Comparison of ENCODE assay signal across 1 cellular context in the genomic region with DNA sequence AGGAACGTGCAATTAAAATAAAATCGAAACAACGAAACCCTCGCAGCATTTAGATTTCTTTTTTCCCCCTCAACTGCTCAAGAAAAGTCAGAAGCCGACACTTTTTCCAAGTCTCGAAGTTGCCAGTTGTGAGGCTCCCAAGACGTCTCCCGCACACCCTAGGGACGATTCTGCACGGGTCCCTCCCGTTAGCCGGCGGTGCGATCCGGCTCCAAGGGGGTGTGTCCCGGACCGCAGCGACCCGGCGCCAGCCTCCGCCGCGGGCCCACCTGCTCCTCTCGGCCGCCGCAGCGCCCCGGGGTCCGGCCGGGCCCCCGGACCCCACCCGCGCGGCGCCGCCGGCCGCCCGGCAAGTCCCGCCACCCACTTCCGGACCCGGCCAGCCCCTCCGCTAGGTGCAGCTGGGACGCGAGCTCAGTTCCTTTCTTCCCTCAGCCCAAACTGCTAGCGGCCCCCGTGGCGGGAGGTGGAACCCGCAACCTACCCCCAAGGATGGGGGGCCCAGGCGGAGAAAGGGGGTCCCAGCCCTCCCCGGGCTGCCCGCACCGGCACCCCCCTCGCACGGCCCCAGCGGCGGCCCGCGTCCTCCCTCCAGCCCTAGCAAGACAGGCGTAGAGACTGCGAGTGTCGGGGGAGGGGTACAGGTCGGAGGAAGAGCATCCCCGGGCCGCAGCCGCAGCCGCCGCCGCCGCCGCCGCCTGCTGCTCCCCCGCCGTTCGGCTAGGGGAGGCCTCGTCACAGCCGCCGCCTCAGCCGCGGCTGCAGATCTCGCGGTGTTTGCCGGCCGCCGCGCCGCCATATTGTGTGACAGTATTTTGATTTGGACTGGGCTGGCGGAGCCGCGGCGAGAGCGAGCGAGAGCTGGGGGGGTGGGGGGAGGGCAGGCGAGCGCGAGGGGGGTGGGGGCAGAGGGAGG.
TF ChIP-seq lines count a peak whose summit lies in the region.

No MANE protein-coding gene starts in this region.

TF ChIP-seq in HepG2, 621 proteins besides CTCF, POLR2A, EP300 and RAD21 (continued from another document and continues in another):
- TF ChIP-seq NFATC3 (CRISPR knock-in tag; IDR thresholded peaks at IDR 0.05) (0 out of 2 replicates have a peak, but pooled peaks have one; percentile 28), NR2C2 (CRISPR knock-in tag; IDR thresholded peaks at IDR 0.05; ENCODE audit: borderline replicate concordance) (peak; percentile 48; the same call in 1 of the 2 replicates), PAX8 (CRISPR knock-in tag; IDR thresholded peaks at IDR 0.05; ENCODE audit: borderline replicate concordance) (0 out of 2 replicates have a peak, but pooled peaks have one; percentile 62), JUN (CRISPR knock-in tag; IDR thresholded peaks at IDR 0.05) (no peak), MEIS1 (CRISPR knock-in tag; IDR thresholded peaks at IDR 0.05; ENCODE audit: borderline replicate concordance) (peak; percentile 46; the same call in 1 of the 2 replicates), MXI1 (IDR thresholded peaks at IDR 0.05; ENCODE audit: borderline replicate concordance, low read depth, low read length) (peak; percentile 43; the same call in 1 of the 3 replicates), ZFP37 (CRISPR knock-in tag; IDR thresholded peaks at IDR 0.05; ENCODE audit: borderline replicate concordance) (no peak), ZNF230 (CRISPR knock-in tag; IDR thresholded peaks at IDR 0.05) (no peak), ZNF550 (CRISPR knock-in tag; IDR thresholded peaks at IDR 0.05; ENCODE audit: borderline replicate concordance) (peak; percentile 63; the same call in 1 of the 2 replicates), TAF1 (CRISPR knock-in tag; IDR thresholded peaks at IDR 0.05) (peak; percentile 81), U2AF2 (IDR thresholded peaks at IDR 0.05; ENCODE audit: low read depth, low read length) (no peak), ZNF772 (CRISPR knock-in tag; IDR thresholded peaks at IDR 0.05) (peak; percentile 57; the same call in 1 of the 2 replicates), RELA (CRISPR knock-in tag; IDR thresholded peaks at IDR 0.05) (0 out of 2 replicates have a peak, but pooled peaks have one; percentile 17), ZNF143 (CRISPR knock-in tag; IDR thresholded peaks at IDR 0.05) (no peak), ATM (IDR thresholded peaks at IDR 0.05; ENCODE audit: borderline replicate concordance) (no peak), HOXA3 (CRISPR knock-in tag; IDR thresholded peaks at IDR 0.05) (peak; percentile 95), TGIF2 (CRISPR knock-in tag; IDR thresholded peaks at IDR 0.05) (peak; percentile 10; the same call in 1 of the 2 replicates), ZNF235 (CRISPR knock-in tag; IDR thresholded peaks at IDR 0.05; ENCODE audit: borderline replicate concordance) (peak; percentile 98; the same call in 1 of the 2 replicates), ZNF468 (CRISPR knock-in tag; IDR thresholded peaks at IDR 0.05) (peak; percentile 77; the same call in 1 of the 2 replicates), HNF4G (IDR thresholded peaks at IDR 0.05; ENCODE audit: borderline replicate concordance, low read depth, low read length) (no peak), HNF4G (CRISPR knock-in tag; IDR thresholded peaks at IDR 0.05; ENCODE audit: borderline replicate concordance, low read depth) (0 out of 2 replicates have a peak, but pooled peaks have one; percentile 13), SMAD1 (CRISPR knock-in tag; IDR thresholded peaks at IDR 0.05; ENCODE audit: borderline replicate concordance, low read depth) (0 out of 2 replicates have a peak, but pooled peaks have one; percentile 23), ZNF672 (CRISPR knock-in tag; IDR thresholded peaks at IDR 0.05) (0 out of 2 replicates have a peak, but pooled peaks have one; percentile 60), ZBTB42 (CRISPR knock-in tag; IDR thresholded peaks at IDR 0.05) (peak; percentile 86), ZNF563 (CRISPR knock-in tag; IDR thresholded peaks at IDR 0.05) (peak; percentile 67; the same call in 1 of the 2 replicates), ARNTL (CRISPR knock-in tag; IDR thresholded peaks at IDR 0.05) (peak; percentile 76; the same call in 1 of the 2 replicates), ZNF747 (CRISPR knock-in tag; IDR thresholded peaks at IDR 0.05; ENCODE audit: borderline replicate concordance) (no peak), MED8 (CRISPR knock-in tag; IDR thresholded peaks at IDR 0.05; ENCODE audit: insufficient replicate concordance) (peak; percentile 76), HNRNPUL1 (IDR thresholded peaks at IDR 0.05; ENCODE audit: low read depth, low read length) (no peak), YEATS4 (CRISPR knock-in tag; IDR thresholded peaks at IDR 0.05; ENCODE audit: borderline replicate concordance) (peak; percentile 79), ZFP41 (CRISPR knock-in tag; IDR thresholded peaks at IDR 0.05; ENCODE audit: borderline replicate concordance) (peak; percentile 25; the same call in 1 of the 2 replicates), TMF1 (CRISPR knock-in tag; IDR thresholded peaks at IDR 0.05; ENCODE audit: low read depth) (0 out of 2 replicates have a peak, but pooled peaks have one; percentile 53), ZNF446 (CRISPR knock-in tag; IDR thresholded peaks at IDR 0.05) (0 out of 2 replicates have a peak, but pooled peaks have one; percentile 50), ZNF724P (CRISPR knock-in tag; IDR thresholded peaks at IDR 0.05; ENCODE audit: borderline replicate concordance) (peak; percentile 67; the same call in 1 of the 2 replicates), ZNF547 (CRISPR knock-in tag; IDR thresholded peaks at IDR 0.05) (peak; percentile 87)
- TF ChIP-seq, protein P1, sequence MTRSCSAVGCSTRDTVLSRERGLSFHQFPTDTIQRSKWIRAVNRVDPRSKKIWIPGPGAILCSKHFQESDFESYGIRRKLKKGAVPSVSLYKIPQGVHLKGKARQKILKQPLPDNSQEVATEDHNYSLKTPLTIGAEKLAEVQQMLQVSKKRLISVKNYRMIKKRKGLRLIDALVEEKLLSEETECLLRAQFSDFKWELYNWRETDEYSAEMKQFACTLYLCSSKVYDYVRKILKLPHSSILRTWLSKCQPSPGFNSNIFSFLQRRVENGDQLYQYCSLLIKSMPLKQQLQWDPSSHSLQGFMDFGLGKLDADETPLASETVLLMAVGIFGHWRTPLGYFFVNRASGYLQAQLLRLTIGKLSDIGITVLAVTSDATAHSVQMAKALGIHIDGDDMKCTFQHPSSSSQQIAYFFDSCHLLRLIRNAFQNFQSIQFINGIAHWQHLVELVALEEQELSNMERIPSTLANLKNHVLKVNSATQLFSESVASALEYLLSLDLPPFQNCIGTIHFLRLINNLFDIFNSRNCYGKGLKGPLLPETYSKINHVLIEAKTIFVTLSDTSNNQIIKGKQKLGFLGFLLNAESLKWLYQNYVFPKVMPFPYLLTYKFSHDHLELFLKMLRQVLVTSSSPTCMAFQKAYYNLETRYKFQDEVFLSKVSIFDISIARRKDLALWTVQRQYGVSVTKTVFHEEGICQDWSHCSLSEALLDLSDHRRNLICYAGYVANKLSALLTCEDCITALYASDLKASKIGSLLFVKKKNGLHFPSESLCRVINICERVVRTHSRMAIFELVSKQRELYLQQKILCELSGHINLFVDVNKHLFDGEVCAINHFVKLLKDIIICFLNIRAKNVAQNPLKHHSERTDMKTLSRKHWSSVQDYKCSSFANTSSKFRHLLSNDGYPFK (CRISPR knock-in tag; IDR thresholded peaks at IDR 0.05; ENCODE audit: borderline replicate concordance): peak; percentile 71; the same call in 1 of the 2 replicates
- TF ChIP-seq, protein P2, sequence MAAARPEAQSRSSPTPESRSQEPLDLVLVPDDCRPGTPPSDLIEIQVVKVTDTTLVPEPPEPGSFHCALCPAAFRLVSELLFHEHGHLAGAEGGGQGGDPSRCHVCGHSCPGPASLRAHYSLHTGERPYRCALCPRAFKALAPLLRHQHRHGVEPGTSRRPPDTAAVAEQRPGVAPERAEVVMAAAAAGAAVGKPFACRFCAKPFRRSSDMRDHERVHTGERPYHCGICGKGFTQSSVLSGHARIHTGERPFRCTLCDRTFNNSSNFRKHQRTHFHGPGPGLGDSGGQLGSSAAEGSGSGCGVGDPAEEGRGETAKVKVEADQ (CRISPR knock-in tag; IDR thresholded peaks at IDR 0.05; ENCODE audit: borderline replicate concordance): no peak
- TF ChIP-seq, protein P3, sequence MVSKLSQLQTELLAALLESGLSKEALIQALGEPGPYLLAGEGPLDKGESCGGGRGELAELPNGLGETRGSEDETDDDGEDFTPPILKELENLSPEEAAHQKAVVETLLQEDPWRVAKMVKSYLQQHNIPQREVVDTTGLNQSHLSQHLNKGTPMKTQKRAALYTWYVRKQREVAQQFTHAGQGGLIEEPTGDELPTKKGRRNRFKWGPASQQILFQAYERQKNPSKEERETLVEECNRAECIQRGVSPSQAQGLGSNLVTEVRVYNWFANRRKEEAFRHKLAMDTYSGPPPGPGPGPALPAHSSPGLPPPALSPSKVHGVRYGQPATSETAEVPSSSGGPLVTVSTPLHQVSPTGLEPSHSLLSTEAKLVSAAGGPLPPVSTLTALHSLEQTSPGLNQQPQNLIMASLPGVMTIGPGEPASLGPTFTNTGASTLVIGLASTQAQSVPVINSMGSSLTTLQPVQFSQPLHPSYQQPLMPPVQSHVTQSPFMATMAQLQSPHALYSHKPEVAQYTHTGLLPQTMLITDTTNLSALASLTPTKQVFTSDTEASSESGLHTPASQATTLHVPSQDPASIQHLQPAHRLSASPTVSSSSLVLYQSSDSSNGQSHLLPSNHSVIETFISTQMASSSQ (IDR thresholded peaks at IDR 0.05; ENCODE audit: low read depth): no peak
- TF ChIP-seq, protein P3 (CRISPR knock-in tag; IDR thresholded peaks at IDR 0.05; ENCODE audit: borderline replicate concordance): peak; percentile 52
- TF ChIP-seq, protein P4, sequence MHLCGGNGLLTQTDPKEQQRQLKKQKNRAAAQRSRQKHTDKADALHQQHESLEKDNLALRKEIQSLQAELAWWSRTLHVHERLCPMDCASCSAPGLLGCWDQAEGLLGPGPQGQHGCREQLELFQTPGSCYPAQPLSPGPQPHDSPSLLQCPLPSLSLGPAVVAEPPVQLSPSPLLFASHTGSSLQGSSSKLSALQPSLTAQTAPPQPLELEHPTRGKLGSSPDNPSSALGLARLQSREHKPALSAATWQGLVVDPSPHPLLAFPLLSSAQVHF (CRISPR knock-in tag; IDR thresholded peaks at IDR 0.05): peak; percentile 76; the same call in 1 of the 2 replicates
- TF ChIP-seq, protein P5, sequence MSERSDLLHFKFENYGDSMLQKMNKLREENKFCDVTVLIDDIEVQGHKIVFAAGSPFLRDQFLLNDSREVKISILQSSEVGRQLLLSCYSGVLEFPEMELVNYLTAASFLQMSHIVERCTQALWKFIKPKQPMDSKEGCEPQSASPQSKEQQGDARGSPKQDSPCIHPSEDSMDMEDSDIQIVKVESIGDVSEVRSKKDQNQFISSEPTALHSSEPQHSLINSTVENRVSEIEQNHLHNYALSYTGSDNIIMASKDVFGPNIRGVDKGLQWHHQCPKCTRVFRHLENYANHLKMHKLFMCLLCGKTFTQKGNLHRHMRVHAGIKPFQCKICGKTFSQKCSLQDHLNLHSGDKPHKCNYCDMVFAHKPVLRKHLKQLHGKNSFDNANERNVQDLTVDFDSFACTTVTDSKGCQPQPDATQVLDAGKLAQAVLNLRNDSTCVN (CRISPR knock-in tag; IDR thresholded peaks at IDR 0.05; ENCODE audit: borderline replicate concordance): peak; percentile 11; the same call in 1 of the 2 replicates
- TF ChIP-seq, protein P6, sequence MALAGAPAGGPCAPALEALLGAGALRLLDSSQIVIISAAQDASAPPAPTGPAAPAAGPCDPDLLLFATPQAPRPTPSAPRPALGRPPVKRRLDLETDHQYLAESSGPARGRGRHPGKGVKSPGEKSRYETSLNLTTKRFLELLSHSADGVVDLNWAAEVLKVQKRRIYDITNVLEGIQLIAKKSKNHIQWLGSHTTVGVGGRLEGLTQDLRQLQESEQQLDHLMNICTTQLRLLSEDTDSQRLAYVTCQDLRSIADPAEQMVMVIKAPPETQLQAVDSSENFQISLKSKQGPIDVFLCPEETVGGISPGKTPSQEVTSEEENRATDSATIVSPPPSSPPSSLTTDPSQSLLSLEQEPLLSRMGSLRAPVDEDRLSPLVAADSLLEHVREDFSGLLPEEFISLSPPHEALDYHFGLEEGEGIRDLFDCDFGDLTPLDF (CRISPR knock-in tag; IDR thresholded peaks at IDR 0.05): no peak
- TF ChIP-seq, protein P7, sequence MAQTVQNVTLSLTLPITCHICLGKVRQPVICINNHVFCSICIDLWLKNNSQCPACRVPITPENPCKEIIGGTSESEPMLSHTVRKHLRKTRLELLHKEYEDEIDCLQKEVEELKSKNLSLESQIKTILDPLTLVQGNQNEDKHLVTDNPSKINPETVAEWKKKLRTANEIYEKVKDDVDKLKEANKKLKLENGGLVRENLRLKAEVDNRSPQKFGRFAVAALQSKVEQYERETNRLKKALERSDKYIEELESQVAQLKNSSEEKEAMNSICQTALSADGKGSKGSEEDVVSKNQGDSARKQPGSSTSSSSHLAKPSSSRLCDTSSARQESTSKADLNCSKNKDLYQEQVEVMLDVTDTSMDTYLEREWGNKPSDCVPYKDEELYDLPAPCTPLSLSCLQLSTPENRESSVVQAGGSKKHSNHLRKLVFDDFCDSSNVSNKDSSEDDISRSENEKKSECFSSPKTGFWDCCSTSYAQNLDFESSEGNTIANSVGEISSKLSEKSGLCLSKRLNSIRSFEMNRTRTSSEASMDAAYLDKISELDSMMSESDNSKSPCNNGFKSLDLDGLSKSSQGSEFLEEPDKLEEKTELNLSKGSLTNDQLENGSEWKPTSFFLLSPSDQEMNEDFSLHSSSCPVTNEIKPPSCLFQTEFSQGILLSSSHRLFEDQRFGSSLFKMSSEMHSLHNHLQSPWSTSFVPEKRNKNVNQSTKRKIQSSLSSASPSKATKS (CRISPR knock-in tag; IDR thresholded peaks at IDR 0.05): no peak
- TF ChIP-seq, protein P8, sequence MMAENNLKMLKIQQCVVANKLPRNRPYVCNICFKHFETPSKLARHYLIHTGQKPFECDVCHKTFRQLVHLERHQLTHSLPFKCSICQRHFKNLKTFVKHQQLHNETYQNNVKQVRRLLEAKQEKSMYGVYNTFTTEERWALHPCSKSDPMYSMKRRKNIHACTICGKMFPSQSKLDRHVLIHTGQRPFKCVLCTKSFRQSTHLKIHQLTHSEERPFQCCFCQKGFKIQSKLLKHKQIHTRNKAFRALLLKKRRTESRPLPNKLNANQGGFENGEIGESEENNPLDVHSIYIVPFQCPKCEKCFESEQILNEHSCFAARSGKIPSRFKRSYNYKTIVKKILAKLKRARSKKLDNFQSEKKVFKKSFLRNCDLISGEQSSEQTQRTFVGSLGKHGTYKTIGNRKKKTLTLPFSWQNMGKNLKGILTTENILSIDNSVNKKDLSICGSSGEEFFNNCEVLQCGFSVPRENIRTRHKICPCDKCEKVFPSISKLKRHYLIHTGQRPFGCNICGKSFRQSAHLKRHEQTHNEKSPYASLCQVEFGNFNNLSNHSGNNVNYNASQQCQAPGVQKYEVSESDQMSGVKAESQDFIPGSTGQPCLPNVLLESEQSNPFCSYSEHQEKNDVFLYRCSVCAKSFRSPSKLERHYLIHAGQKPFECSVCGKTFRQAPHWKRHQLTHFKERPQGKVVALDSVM (CRISPR knock-in tag; IDR thresholded peaks at IDR 0.05): 0 out of 2 replicates have a peak, but pooled peaks have one; percentile 50
